ENCODE assay signal across 18 cellular contexts in the genomic region with DNA sequence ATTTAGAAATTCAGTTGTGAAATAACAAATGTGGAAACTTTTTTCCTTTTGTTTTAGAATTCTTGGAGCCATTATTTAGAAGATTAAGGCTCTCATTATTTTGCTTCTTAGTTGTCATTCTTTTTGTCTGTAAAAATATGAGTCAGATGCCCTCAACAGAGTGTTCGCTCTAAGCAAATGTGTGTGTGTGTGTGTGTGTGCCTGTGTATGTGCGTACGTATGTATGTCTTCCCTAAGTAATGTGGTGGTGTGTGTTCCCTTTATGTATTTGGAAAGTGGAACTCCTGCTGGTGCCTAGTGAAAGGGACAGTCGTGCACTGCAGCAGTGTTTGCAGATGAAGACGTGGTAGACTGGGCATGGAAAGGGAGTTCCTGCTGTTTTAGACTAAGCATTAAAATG.
"Had no signal": no experiment of that assay in that cellular context is flagged by ENCODE, and none has a peak within 500 bp of the region (broad histone marks: within the 10 kb centered on the region; RNA-seq: fewer than 3 reads in every experiment).

No MANE protein-coding gene starts in this region.

- H3K27ac Mint-ChIP-seq: activated naive CD8-positive, alpha-beta T cell treated with anti-CD3 and anti-CD28 coated beads for 36 hours; natural killer cell treated with Interleukin-12 subunit alpha and Interleukin-12 subunit beta and Interleukin-15 and Interleukin-18, amount 100 ng/mL, for 72 hours; stimulated activated naive B cell treated with anti-CD40 and anti-IgM and Interleukin-4, amounts not matched to agents 10 μg/mL and 1 μg/mL and 100 μg/mL, for 72 hours had no signal

- H3K36me3 ChIP-seq: cardiac muscle cell, esophagus squamous epithelium, heart right ventricle, left lung, right lobe of liver, spleen, tibial nerve had no signal

- H3K27ac ChIP-seq: cardiac muscle cell, esophagus squamous epithelium, heart right ventricle, left lung, psoas muscle, right lobe of liver, spleen, tibial nerve had no signal

- H3K4me3 Mint-ChIP-seq: activated naive CD8-positive, alpha-beta T cell treated with anti-CD3 and anti-CD28 coated beads for 36 hours; activated T-cell treated with anti-CD3 and anti-CD28 coated beads, Interleukin-2, amount 50 U/mL, for 4 hours; natural killer cell treated with Interleukin-12 subunit alpha and Interleukin-12 subunit beta and Interleukin-15 and Interleukin-18, amount 100 ng/mL, for 72 hours; stimulated activated naive B cell treated with anti-CD40 and anti-IgM and Interleukin-4, amounts not matched to agents 10 μg/mL and 1 μg/mL and 100 μg/mL, for 72 hours had no signal

- H3K27me3 ChIP-seq: cardiac muscle cell, esophagus squamous epithelium, heart right ventricle, left lung, right lobe of liver, spleen, tibial nerve had no signal

- ATAC-seq: activated T-cell treated with anti-CD3 and anti-CD28 coated beads, Interleukin-2, amount 50 U/mL, for 4 hours; heart right ventricle; left lung; natural killer cell treated with Interleukin-12 subunit alpha and Interleukin-12 subunit beta and Interleukin-15 and Interleukin-18, amount 100 ng/mL, for 72 hours; psoas muscle; right lobe of liver; stimulated activated naive B cell treated with anti-CD40 and anti-IgM and Interleukin-4, amounts not matched to agents 10 μg/mL and 1 μg/mL and 100 μg/mL, for 72 hours had no signal

- H3K36me3 Mint-ChIP-seq: activated naive CD8-positive, alpha-beta T cell treated with anti-CD3 and anti-CD28 coated beads for 36 hours; natural killer cell treated with Interleukin-12 subunit alpha and Interleukin-12 subunit beta and Interleukin-15 and Interleukin-18, amount 100 ng/mL, for 72 hours; stimulated activated naive B cell treated with anti-CD40 and anti-IgM and Interleukin-4, amounts not matched to agents 10 μg/mL and 1 μg/mL and 100 μg/mL, for 72 hours had no signal

- H3K4me1 ChIP-seq: esophagus squamous epithelium, right lobe of liver had no signal

- H3K9me3 ChIP-seq: esophagus squamous epithelium, heart right ventricle, left lung, psoas muscle, right lobe of liver, spleen, tibial nerve had no signal

- H3K27me3 Mint-ChIP-seq: activated naive CD8-positive, alpha-beta T cell treated with anti-CD3 and anti-CD28 coated beads for 36 hours; natural killer cell treated with Interleukin-12 subunit alpha and Interleukin-12 subunit beta and Interleukin-15 and Interleukin-18, amount 100 ng/mL, for 72 hours; stimulated activated naive B cell treated with anti-CD40 and anti-IgM and Interleukin-4, amounts not matched to agents 10 μg/mL and 1 μg/mL and 100 μg/mL, for 72 hours had no signal

- DNase-seq: activated CD4-positive, alpha-beta T cell treated with anti-CD3 and anti-CD28 coated beads, Interleukin-2, amount 50 U/mL, for 4 hours; activated CD4-positive, CD25-positive, alpha-beta regulatory T cell treated with anti-CD3 and anti-CD28 coated beads, Interleukin-2, amount 50 U/mL, for 72 hours; activated gamma-delta T cell; activated naive CD8-positive, alpha-beta T cell treated with anti-CD3 and anti-CD28 coated beads for 36 hours; activated T-cell treated with anti-CD3 and anti-CD28 coated beads, Interleukin-2, amount 50 U/mL, for 4 hours; anterior cingulate cortex; esophagus squamous epithelium; heart right ventricle; left lung; occipital lobe; psoas muscle; right lobe of liver; spleen; stimulated activated CD4-positive, alpha-beta T cell treated with anti-CD3 and anti-CD28 coated beads, Interleukin-1b, Interleukin-23, amount 100 ng/mL, for 48 hours; stimulated activated naive B cell treated with anti-CD40 and anti-IgM and Interleukin-4, amounts not matched to agents 10 μg/mL and 1 μg/mL and 100 μg/mL, for 72 hours had no signal

- H3K4me3 ChIP-seq: cardiac muscle cell, esophagus squamous epithelium, heart right ventricle, left lung, psoas muscle, right lobe of liver, spleen, tibial nerve had no signal
